ENCODE assay signal across 9 cellular contexts in the genomic region with DNA sequence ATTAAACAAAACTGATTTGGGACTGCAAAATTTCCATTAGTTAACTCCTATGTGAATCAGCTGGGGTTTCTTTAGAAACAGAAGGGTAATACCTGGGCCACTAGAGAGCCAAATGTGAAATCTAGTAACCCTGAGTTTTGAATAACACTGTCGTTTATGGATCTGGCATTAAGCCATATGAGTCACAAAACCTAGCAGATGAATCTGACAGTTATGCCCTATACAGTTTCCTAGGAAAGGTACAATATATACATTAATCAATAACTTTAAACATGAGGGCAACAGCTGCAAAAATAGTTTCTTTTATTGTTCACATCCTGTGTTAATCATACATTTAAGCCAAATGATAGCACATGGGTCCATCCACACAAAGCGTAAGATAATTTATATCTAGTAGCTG. TPM values are rescaled to one million over a fixed set of nuclear protein-coding genes. Genes with fewer than 3 reads are reported as not detected.
A peak's percentile ranks its signal among the peaks of the same experiment; 100 is the strongest.
DNase-seq lines count a peak whose midpoint lies in the region; ATAC-seq and TF ChIP-seq lines count a peak whose summit lies in the region.
"Had no signal": no experiment of that assay in that cellular context is flagged by ENCODE, and none has a peak within 500 bp of the region (broad histone marks: within the 10 kb centered on the region; RNA-seq: fewer than 3 reads in every experiment).

No MANE protein-coding gene starts in this region.

- peaks cover 29% of the 10 kb centered on the region for H3K36me3 Mint-ChIP-seq in activated T-helper 17 cell treated with anti-CD3 and anti-CD28 coated beads, Interleukin-2, amount 50 U/mL, for 72 hours (ENCODE audit: low read depth)

- peaks cover 69 to 75% of the 10 kb centered on the region in 2 donors for H3K4me1 ChIP-seq in gastrocnemius medialis

- no peaks in the 10 kb centered on the region for H3K36me3 ChIP-seq in gastrocnemius medialis
- H3K36me3 ChIP-seq: spleen had no signal

- intact Hi-C loops in gastrocnemius medialis (cut with DNase I; ENCODE audit: low total_unique reads): no loop called here

- no peak for TF ChIP-seq POLR2A in gastrocnemius medialis (IDR thresholded peaks at IDR 0.05)

- H3K4me3 Mint-ChIP-seq in activated T-helper 17 cell treated with anti-CD3 and anti-CD28 coated beads, Interleukin-2, amount 50 U/mL, for 72 hours: no peak overlapping the region
- H3K4me3 Mint-ChIP-seq: dendritic cell treated with granulocyte-macrophage colony-stimulating factor and Interleukin-4, amounts not matched to agents 40 ng/mL and 50 ng/mL, for 4 days had no signal

- in situ Hi-C loops in gastrocnemius medialis (cut with MboI; ENCODE audit: low sequenced_read_pairs in 4 of 4): no loop called here

- peaks cover 22% of the 10 kb centered on the region for H3K4me1 Mint-ChIP-seq in activated T-helper 17 cell treated with anti-CD3 and anti-CD28 coated beads, Interleukin-2, amount 50 U/mL, for 72 hours

- no peak overlapping the region for H3K4me3 ChIP-seq in gastrocnemius medialis
- H3K4me3 ChIP-seq: spleen had no signal

- TF ChIP-seq CTCF in gastrocnemius medialis (IDR thresholded peaks at IDR 0.05 in 4 of 5, conservative IDR thresholded peaks at IDR 0.05 in 1 of 5): no peak

- no peaks in the 10 kb centered on the region for H3K27me3 ChIP-seq in gastrocnemius medialis
- H3K27me3 ChIP-seq: spleen had no signal

- DNase-seq in H4 (ENCODE audit: low spot score) (peak; percentile 51), NCI-H1436 (lab: John Stamatoyannopoulos, UW) (peak; percentile 50), gastrocnemius medialis (no peak), T1000 (lab: John Stamatoyannopoulos, UW) (no peak), globus pallidus (ENCODE audit: low spot score) (no peak)
- no peak for DNase-seq in stimulated activated CD4-positive, alpha-beta T cell treated with anti-CD3 and anti-CD28 coated beads, Interleukin-4, amount 100 ng/mL, for 24 hours
- DNase-seq: spleen had no signal

- ATAC-seq in activated T-helper 17 cell treated with anti-CD3 and anti-CD28 coated beads, Interleukin-2, amount 50 U/mL, for 72 hours (replicated peaks): peak; percentile 48
- peak; percentile 75 to 86 for ATAC-seq in gastrocnemius medialis

- H3K9me3 ChIP-seq in gastrocnemius medialis: no peaks in the 10 kb centered on the region
- H3K9me3 ChIP-seq: spleen had no signal

- H3K27ac ChIP-seq in gastrocnemius medialis: peak overlapping the region in 3 of 4 donors; percentile 2 to 60 (median 13)
- H3K27ac ChIP-seq: spleen had no signal

- no peak overlapping the region for H3K27ac Mint-ChIP-seq in activated T-helper 17 cell treated with anti-CD3 and anti-CD28 coated beads, Interleukin-2, amount 50 U/mL, for 72 hours
- H3K27ac Mint-ChIP-seq: dendritic cell treated with granulocyte-macrophage colony-stimulating factor and Interleukin-4, amounts not matched to agents 40 ng/mL and 50 ng/mL, for 4 days had no signal

- no peaks in the 10 kb centered on the region for H3K9me3 Mint-ChIP-seq in activated T-helper 17 cell treated with anti-CD3 and anti-CD28 coated beads, Interleukin-2, amount 50 U/mL, for 72 hours
- H3K9me3 Mint-ChIP-seq: dendritic cell treated with granulocyte-macrophage colony-stimulating factor and Interleukin-4, amounts not matched to agents 40 ng/mL and 50 ng/mL, for 4 days had no signal

- H3K27me3 Mint-ChIP-seq in activated T-helper 17 cell treated with anti-CD3 and anti-CD28 coated beads, Interleukin-2, amount 50 U/mL, for 72 hours: no peaks in the 10 kb centered on the region
- H3K27me3 Mint-ChIP-seq: dendritic cell treated with granulocyte-macrophage colony-stimulating factor and Interleukin-4, amounts not matched to agents 40 ng/mL and 50 ng/mL, for 4 days had no signal

RNA-seq across cellular contexts. Expression of a gene that starts 56.9 kb away (rescaled TPM):
- 166 and 213 TPM in 2 replicates for total RNA-seq in H4 (2014; rRNA removed; shearing (Covaris generic))
- total RNA-seq in activated T-helper 17 cell treated with anti-CD3 and anti-CD28 coated beads, Interleukin-2, amount 50 U/mL, for 72 hours: 100 to 1,000 TPM in 1 of 2 donors, 10 to 100 TPM in 1; 66.5 to 153 TPM
- total RNA-seq in gastrocnemius medialis: 100 to 1,000 TPM; 102 to 210 (median 172) TPM

Comparison
In these comparisons a context has a peak if more than half of its experiments do, and no peak if none do; other contexts are left out.
1. DNase-seq: peak in H4 (single experiment) and NCI-H1436 (single experiment); none in gastrocnemius medialis (0 of 2), T1000 (single experiment), stimulated activated CD4-positive, alpha-beta T cell treated with anti-CD3 and anti-CD28 coated beads, Interleukin-4, amount 100 ng/mL, for 24 hours (single experiment) and globus pallidus (single experiment).